ENCODE assay signal across 12 cellular contexts in the genomic region with DNA sequence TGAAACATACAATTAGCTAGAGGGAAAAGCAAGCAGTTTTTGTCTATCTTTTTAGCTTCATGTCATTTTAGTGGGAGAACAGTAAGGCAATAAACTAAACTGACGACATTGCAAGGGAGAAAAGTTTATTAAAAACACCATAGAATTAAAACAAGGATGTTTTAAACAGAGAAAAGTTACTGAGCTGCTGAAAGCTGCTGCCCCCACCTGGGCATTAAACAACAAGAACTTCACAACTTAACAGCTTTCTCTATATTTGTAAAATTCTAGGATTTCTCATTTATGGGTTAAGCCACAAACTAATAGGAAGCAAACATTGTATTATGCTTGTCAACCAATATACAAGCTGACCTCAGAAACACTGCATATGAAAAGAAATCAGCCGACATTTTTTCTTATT.
DNase-seq lines count a peak whose midpoint lies in the region; ATAC-seq and TF ChIP-seq lines count a peak whose summit lies in the region.
"Had no signal": no experiment of that assay in that cellular context is flagged by ENCODE, and none has a peak within 500 bp of the region (broad histone marks: within the 10 kb centered on the region; RNA-seq: fewer than 3 reads in every experiment).

No MANE protein-coding gene starts in this region.

- no peaks in the 10 kb centered on the region for H3K36me3 ChIP-seq in RWPE2 (ENCODE audit: low read depth)
- H3K36me3 ChIP-seq: esophagus muscularis mucosa had no signal

- DNase-seq in ACHN = peak; percentile 26
- no peak for DNase-seq in GM13977 (ENCODE audit: low spot score)
- DNase-seq in RWPE2 (ENCODE audit: low spot score) = no peak
- DNase-seq in glomerular visceral epithelial cell (ENCODE audit: extremely low spot score) = peak; percentile 6
- DNase-seq in GM10248 (ENCODE audit: extremely low spot score) = no peak
- no peak for DNase-seq in middle frontal gyrus (ENCODE audit: extremely low spot score, low spot score)
- no peak for DNase-seq in SHP77 (lab: John Stamatoyannopoulos, UW)
- DNase-seq: activated naive CD4-positive, alpha-beta T cell; mucosa of descending colon had no signal

- in situ Hi-C loops in ACHN (cut with HindIII; ENCODE audit: low pct_ligation_motif_present, low pct_unique_long_range_greater_than_20kb, low sequenced_read_pairs) (no loop called here), GM13977 (cut with MboI; ENCODE audit: low pct_unique_long_range_greater_than_20kb, low sequenced_read_pairs, unreplicated experiment) (no loop called here)

- H3K4me3 ChIP-seq in RWPE2 (ENCODE audit: severe bottlenecking) = no peak overlapping the region
- H3K4me3 ChIP-seq: esophagus muscularis mucosa, mucosa of descending colon had no signal

- H3K4me1 ChIP-seq in RWPE2 (ENCODE audit: insufficient read depth, poor library complexity, severe bottlenecking) = no peaks in the 10 kb centered on the region
- H3K4me1 ChIP-seq: esophagus muscularis mucosa had no signal

- ATAC-seq in RWPE2 (ENCODE audit: low read depth) (no peak), HG03108 (IDR thresholded peaks at IDR 0.05; ENCODE audit: unreplicated experiment) (no peak)
- ATAC-seq: mucosa of descending colon, WTC11 had no signal

- TF ChIP-seq CTCF in GM13977 (IDR thresholded peaks at IDR 0.05; ENCODE audit: extremely low read depth, insufficient read depth, missing control alignments) (peak; percentile 34), RWPE2 (IDR thresholded peaks at IDR 0.05; ENCODE audit: poor library complexity, severe bottlenecking) (peak; percentile 68), GM10248 (IDR thresholded peaks at IDR 0.05; ENCODE audit: control extremely low read depth, extremely low read depth, low read depth, missing control alignments) (no peak)

- CTCF ChIA-PET in GM10248 (lab: Yijun Ruan, JAX) = interaction anchor here (1.0 to 1.4 kb wide), 3 partner anchors 9 to 244 kb away, joined by 3 to 4 read pairs (median 3); no protein-coding TSS in a partner anchor

- no peaks in the 10 kb centered on the region for H3K9me3 ChIP-seq in RWPE2 (ENCODE audit: severe bottlenecking)
- H3K9me3 ChIP-seq: esophagus muscularis mucosa, mucosa of descending colon had no signal

- POLR2A ChIA-PET in GM10248 (lab: Yijun Ruan, JAX) = no interaction called here

- no peaks in the 10 kb centered on the region for H3K27me3 ChIP-seq in RWPE2 (ENCODE audit: insufficient read depth, poor library complexity, severe bottlenecking)
- H3K27me3 ChIP-seq: esophagus muscularis mucosa had no signal

- H3K27ac ChIP-seq in RWPE2 (ENCODE audit: poor library complexity, severe bottlenecking) = no peak overlapping the region
- H3K27ac ChIP-seq: esophagus muscularis mucosa had no signal

Comparison
In these comparisons a context has a peak if more than half of its experiments do, and no peak if none do; other contexts are left out.
1. DNase-seq: peak in ACHN (single experiment) and glomerular visceral epithelial cell (single experiment); none in GM13977 (single experiment), RWPE2 (single experiment), GM10248 (single experiment), middle frontal gyrus (single experiment) and SHP77 (0 of 2).